Comparison of ENCODE assay signal across 10 cellular contexts in the genomic region with DNA sequence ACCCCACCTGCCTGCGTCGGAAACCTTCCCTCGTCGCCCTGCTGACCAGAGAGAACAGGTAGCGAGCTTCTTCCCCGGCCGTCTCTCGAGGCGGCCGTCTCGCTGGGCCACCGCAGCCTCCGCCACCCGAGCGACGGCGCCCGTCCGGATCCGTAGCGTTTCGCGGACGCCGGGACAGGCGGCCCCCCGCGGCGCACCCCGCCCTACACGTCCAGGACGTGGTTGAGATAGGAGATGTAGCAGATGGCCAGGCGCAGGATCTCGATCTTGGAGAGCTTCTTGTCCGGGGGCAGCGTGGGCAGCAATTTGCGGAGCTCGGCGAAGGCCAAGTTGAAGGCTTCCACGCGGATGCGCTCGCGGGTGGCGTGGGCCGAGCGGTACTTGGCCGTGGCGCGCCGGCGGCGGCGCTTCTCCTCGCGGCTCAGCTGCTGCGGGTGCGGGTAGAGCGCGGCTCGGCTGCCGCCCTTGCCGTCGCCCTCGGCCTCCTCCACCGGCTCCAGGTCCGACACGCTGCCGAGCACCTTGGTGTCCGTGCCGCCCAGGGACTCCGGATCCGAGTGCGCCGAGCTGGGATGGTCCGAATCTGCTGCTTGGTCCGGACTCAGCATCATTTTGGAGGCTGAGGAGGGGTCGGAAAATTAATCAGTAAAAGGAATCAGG. TPM values are rescaled to one million over a fixed set of nuclear protein-coding genes. Genes with fewer than 3 reads are reported as not detected.
DNase-seq lines count a peak whose midpoint lies in the region; ATAC-seq lines count a peak whose summit lies in the region.
"Had no signal": no experiment of that assay in that cellular context is flagged by ENCODE, and none has a peak within 500 bp of the region (broad histone marks: within the 10 kb centered on the region; RNA-seq: fewer than 3 reads in every experiment).

No MANE protein-coding gene starts in this region.

- peak overlapping the region; percentile 67 for H3K23ac ChIP-seq in neuronal stem cell (ENCODE audit: low read depth, low read length, poor library complexity)

- H3K27ac ChIP-seq in epithelial cell of prostate (peak overlapping the region; percentile 58), neuronal stem cell (replicated peaks; ENCODE audit: low read length) (no peak overlapping the region)

- H3K4ac ChIP-seq in neuronal stem cell (ENCODE audit: low read length), result no peak overlapping the region

- H3K9ac ChIP-seq in neuronal stem cell (ENCODE audit: low read depth, low read length, poor library complexity), result peak overlapping the region; percentile 79

- peak overlapping the region; percentile 78 for H2AK5ac ChIP-seq in neuronal stem cell (ENCODE audit: low read depth, low read length)

- peak overlapping the region; percentile 77 for H3K14ac ChIP-seq in neuronal stem cell (ENCODE audit: low read length)

- H3K4me2 ChIP-seq in neuronal stem cell (ENCODE audit: insufficient read depth, low read length, poor library complexity, severe bottlenecking), result peak overlapping the region; percentile 85

- H2BK120ac ChIP-seq in neuronal stem cell (ENCODE audit: low read depth, low read length), result peak overlapping the region; percentile 44

- H2BK12ac ChIP-seq in neuronal stem cell (ENCODE audit: low read length), result peak overlapping the region; percentile 7

- H2BK5ac ChIP-seq in neuronal stem cell (ENCODE audit: low read length), result peak overlapping the region; percentile 88

- peak overlapping the region in 1 of 2 donors; percentile 78 for H3K4me3 ChIP-seq in neuronal stem cell (ENCODE audit: low read length in 2 of 2)

- peak overlapping the region; percentile 74 for H2BK15ac ChIP-seq in neuronal stem cell (ENCODE audit: low read length)

- H3K79me1 ChIP-seq in neuronal stem cell (ENCODE audit: low read depth, low read length), result no peaks in the 10 kb centered on the region

- peak overlapping the region; percentile 94 for H3K18ac ChIP-seq in neuronal stem cell (ENCODE audit: low read length)

- WGBS in neuronal stem cell (ENCODE audit: extremely low coverage in 2 of 2, insufficient read length in 2 of 2, insufficient replicate concordance in 1 of 2), 2 donors, result no CpG with 5 or more reads among the region's 78 CpGs

- DNase-seq in COLO668 (lab: John Stamatoyannopoulos, UW; ENCODE audit: unreplicated experiment) (peak; percentile 77), HuH-7.5 (ENCODE audit: low spot score) (peak; percentile 30), epithelial cell of prostate (ENCODE audit: low read depth, low spot score) (no peak), neuronal stem cell (ENCODE audit: low spot score) (no peak), DMS79 (lab: John Stamatoyannopoulos, UW) (no peak)
- DNase-seq: Kasumi-1; stimulated activated CD4-positive, alpha-beta T cell treated with anti-CD3 and anti-CD28 coated beads, Interleukin-4, amount 100 ng/mL, for 4 hours had no signal

- no peak overlapping the region for H4K91ac ChIP-seq in neuronal stem cell (ENCODE audit: low read depth, low read length, poor library complexity)

- ATAC-seq in HG03432 (IDR thresholded peaks at IDR 0.05; ENCODE audit: unreplicated experiment) (no peak), HG02610 (IDR thresholded peaks at IDR 0.05; ENCODE audit: unreplicated experiment) (no peak), HG03280 (IDR thresholded peaks at IDR 0.05; ENCODE audit: unreplicated experiment) (no peak)

- no peaks in the 10 kb centered on the region for H3K36me3 ChIP-seq in neuronal stem cell (replicated peaks in 1 of 2; ENCODE audit: control insufficient read depth in 2 of 2, insufficient read depth in 2 of 2, low read length in 2 of 2)

- H3K4me1 ChIP-seq in neuronal stem cell (ENCODE audit: control insufficient read depth in 2 of 2, insufficient read depth in 1 of 2, low read depth in 1 of 2, low read length in 2 of 2), result peaks cover 0 to 5% of the 10 kb centered on the region in 2 donors

- H3K27me3 ChIP-seq in neuronal stem cell (ENCODE audit: control insufficient read depth in 3 of 3, insufficient read depth in 3 of 3, low read depth in 1 of 3, low read length in 3 of 3), result peaks cover 6 to 83% (median 30%) of the 10 kb centered on the region in 3 experiments

- no peak overlapping the region for H2AFZ ChIP-seq in neuronal stem cell (ENCODE audit: low read length)

- peaks cover 0 to 16% of the 10 kb centered on the region in 2 donors for H3K9me3 ChIP-seq in neuronal stem cell (replicated peaks in 1 of 2; ENCODE audit: control insufficient read depth in 2 of 2, insufficient read depth in 1 of 2, low read depth in 1 of 2, low read length in 2 of 2)

- peak overlapping the region; percentile 20 for H4K8ac ChIP-seq in neuronal stem cell (ENCODE audit: low read depth, low read length)

RNA-seq across cellular contexts. Expression of a gene that starts 3.0 kb away (rescaled TPM):
- 1.5 TPM for polyA plus RNA-seq in neuronal stem cell (2013, experiment 1 of 2)
- polyA plus RNA-seq in neuronal stem cell (2013, experiment 2 of 2), result 1.6 TPM

Comparison
In these comparisons a context has a peak if more than half of its experiments do, and no peak if none do; other contexts are left out.
1. DNase-seq: peak in COLO668 (single experiment) and HuH-7.5 (single experiment); none in epithelial cell of prostate (single experiment), neuronal stem cell (single experiment) and DMS79 (single experiment).